In genomic region chr11:11471196-11471595, GRCh38 we compare ENCODE assay signal across 40 cellular contexts.
"Had no signal": no experiment of that assay in that cellular context is flagged by ENCODE, and none has a peak within 500 bp of the region (broad histone marks: within the 10 kb centered on the region; RNA-seq: fewer than 3 reads in every experiment).

No MANE protein-coding gene starts in this region.

- FAIRE-seq: bronchial epithelial cell, frontal cortex had no signal

- H3K9me3 Mint-ChIP-seq: activated B cell treated with CpG ODN at 0.5 μM for 24 hours; activated CD4-positive, alpha-beta memory T cell treated with anti-CD3 and anti-CD28 coated beads for 36 hours; activated CD4-positive, alpha-beta T cell treated with anti-CD3 and anti-CD28 coated beads, Interleukin-2, amount 10 ng/mL, durations not matched to agents 24 days and 14 days; activated naive CD4-positive, alpha-beta T cell treated with anti-CD3 and anti-CD28 coated beads for 36 hours; activated naive CD4-positive, alpha-beta T cell treated with anti-CD3 and anti-CD28 coated beads, Interleukin-2, amount 50 U/mL, for 24 hours; activated naive CD8-positive, alpha-beta T cell treated with anti-CD3 and anti-CD28 coated beads for 36 hours; activated naive CD8-positive, alpha-beta T cell treated with anti-CD3 and anti-CD28 coated beads, Interleukin-2, amount 50 U/mL, for 24 hours; activated T-helper 1 cell treated with anti-CD3 and anti-CD28 coated beads, Interleukin-12 subunit alpha, Interleukin-12 subunit beta, Interleukin-2, Interleukin-4 antibody, amounts not matched to agents 30 ng/mL and 10 ng/mL and 1 ng/mL, durations not matched to agents 14 hours and 24 hours and 36 hours; activated T-helper 2 cell treated with anti-CD3 and anti-CD28 coated beads, Interferon-gamma antibody, Interleukin-2, Interleukin-4, amounts not matched to agents 10 μg/mL and 5 μg/mL and 100 μg/mL, durations not matched to agents 14 hours and 24 hours and 36 hours; central memory CD8-positive, alpha-beta T cell; dendritic cell treated with granulocyte-macrophage colony-stimulating factor and Interleukin-4, amounts not matched to agents 40 ng/mL and 50 ng/mL, for 4 days; endodermal cell; T-cell; T-helper 1 cell treated with Interleukin-12 subunit alpha and Interleukin-12 subunit beta and Interleukin-4 antibody, amounts not matched to agents 30 μg/mL and 1 μg/mL, for 36 hours; T-helper 2 cell treated with Interferon-gamma antibody and Interleukin-4, amounts not matched to agents 5 μg/mL and 100 μg/mL, for 36 hours had no signal

- H3K27me3 Mint-ChIP-seq: activated CD4-positive, alpha-beta T cell treated with anti-CD3 and anti-CD28 coated beads, Interleukin-2, amount 10 ng/mL, durations not matched to agents 24 days and 14 days; activated naive CD8-positive, alpha-beta T cell treated with anti-CD3 and anti-CD28 coated beads, Interleukin-2, amount 50 U/mL, for 24 hours had no signal

- DNase-seq: activated B cell treated with CpG ODN at 0.5 μM for 24 hours; activated CD4-positive, alpha-beta memory T cell treated with anti-CD3 and anti-CD28 coated beads for 36 hours; activated CD4-positive, alpha-beta T cell treated with anti-CD3 and anti-CD28 coated beads for 36 hours; activated CD4-positive, alpha-beta T cell treated with anti-CD3 and anti-CD28 coated beads, Interleukin-2, amount 10 ng/mL, durations not matched to agents 24 days and 14 days; activated CD8-positive, alpha-beta memory T cell treated with anti-CD3 and anti-CD28 coated beads, Interleukin-2, amount 10 ng/mL, durations not matched to agents 7 days and 5 days; activated CD8-positive, alpha-beta memory T cell treated with anti-CD3 and anti-CD28 coated beads, Interleukin-2, amount 50 U/mL, for 4 hours; activated CD8-positive, alpha-beta T cell treated with anti-CD3 and anti-CD28 coated beads, Interleukin-2, amount 10 ng/mL, durations not matched to agents 7 days and 5 days; activated effector memory CD4-positive, alpha-beta T cell treated with anti-CD3 and anti-CD28 coated beads, Interleukin-2, amount 50 U/mL, for 16 hours; activated naive CD4-positive, alpha-beta T cell treated with anti-CD3 and anti-CD28 coated beads for 36 hours; activated naive CD8-positive, alpha-beta T cell treated with anti-CD3 and anti-CD28 coated beads for 36 hours; activated naive CD8-positive, alpha-beta T cell treated with anti-CD3 and anti-CD28 coated beads, Interleukin-2, amount 50 U/mL, for 24 hours; activated T-cell treated with anti-CD3 and anti-CD28 coated beads, Interleukin-2, amount 50 U/mL, for 1 hour; activated T-cell treated with anti-CD3 and anti-CD28 coated beads, Interleukin-2, amount 50 U/mL, for 48 hours; adrenal gland; amygdala; aorta; brain microvascular endothelial cell; dorsolateral prefrontal cortex; effector memory CD4-positive, alpha-beta T cell; endodermal cell; foreskin fibroblast; glutamatergic neuron; heart left ventricle; SW 1271; T-cell; T1000; WERI-Rb-1 had no signal

- H3K27me3 ChIP-seq: adrenal gland, brain microvascular endothelial cell, dorsolateral prefrontal cortex, heart left ventricle had no signal

- H3K4me1 Mint-ChIP-seq: activated B cell treated with CpG ODN at 0.5 μM for 24 hours; activated CD4-positive, alpha-beta T cell treated with anti-CD3 and anti-CD28 coated beads for 36 hours; activated CD4-positive, alpha-beta T cell treated with anti-CD3 and anti-CD28 coated beads, Interleukin-2, amount 10 ng/mL, durations not matched to agents 24 days and 14 days; activated CD8-positive, alpha-beta memory T cell treated with anti-CD3 and anti-CD28 coated beads, Interleukin-2, amount 10 ng/mL, durations not matched to agents 7 days and 5 days; activated naive CD4-positive, alpha-beta T cell treated with anti-CD3 and anti-CD28 coated beads, Interleukin-2, amount 50 U/mL, for 24 hours; activated naive CD8-positive, alpha-beta T cell treated with anti-CD3 and anti-CD28 coated beads for 36 hours; activated naive CD8-positive, alpha-beta T cell treated with anti-CD3 and anti-CD28 coated beads, Interleukin-2, amount 50 U/mL, for 24 hours; central memory CD8-positive, alpha-beta T cell; endodermal cell; T-cell had no signal

- H3K4me1 ChIP-seq: adrenal gland had no signal

- H3K27ac ChIP-seq: adrenal gland, brain microvascular endothelial cell, coronary artery, dorsolateral prefrontal cortex, epithelial cell of prostate, heart left ventricle, WERI-Rb-1 had no signal

- H3K4me3 Mint-ChIP-seq: activated B cell treated with CpG ODN at 0.5 μM for 24 hours; activated CD4-positive, alpha-beta memory T cell treated with anti-CD3 and anti-CD28 coated beads for 36 hours; activated CD4-positive, alpha-beta T cell treated with anti-CD3 and anti-CD28 coated beads for 36 hours; activated CD4-positive, alpha-beta T cell treated with anti-CD3 and anti-CD28 coated beads, Interleukin-2, amount 10 ng/mL, durations not matched to agents 24 days and 14 days; activated CD8-positive, alpha-beta memory T cell treated with anti-CD3 and anti-CD28 coated beads, Interleukin-2, amount 10 ng/mL, durations not matched to agents 7 days and 5 days; activated CD8-positive, alpha-beta T cell treated with anti-CD3 and anti-CD28 coated beads, Interleukin-2, amount 10 ng/mL, durations not matched to agents 7 days and 5 days; activated naive CD4-positive, alpha-beta T cell treated with anti-CD3 and anti-CD28 coated beads for 36 hours; activated naive CD4-positive, alpha-beta T cell treated with anti-CD3 and anti-CD28 coated beads, Interleukin-2, amount 50 U/mL, for 24 hours; activated naive CD8-positive, alpha-beta T cell treated with anti-CD3 and anti-CD28 coated beads for 36 hours; activated naive CD8-positive, alpha-beta T cell treated with anti-CD3 and anti-CD28 coated beads, Interleukin-2, amount 50 U/mL, for 24 hours; activated T-helper 1 cell treated with anti-CD3 and anti-CD28 coated beads, Interleukin-12 subunit alpha, Interleukin-12 subunit beta, Interleukin-2, Interleukin-4 antibody, amounts not matched to agents 30 ng/mL and 10 ng/mL and 1 ng/mL, durations not matched to agents 14 hours and 24 hours and 36 hours; central memory CD8-positive, alpha-beta T cell; dendritic cell treated with granulocyte-macrophage colony-stimulating factor and Interleukin-4, amounts not matched to agents 40 ng/mL and 50 ng/mL, for 4 days; endodermal cell; T-cell; T-helper 1 cell treated with Interleukin-12 subunit alpha and Interleukin-12 subunit beta and Interleukin-4 antibody, amounts not matched to agents 30 μg/mL and 1 μg/mL, for 36 hours; T-helper 2 cell treated with Interferon-gamma antibody and Interleukin-4, amounts not matched to agents 5 μg/mL and 100 μg/mL, for 36 hours had no signal

- ATAC-seq: activated CD4-positive, alpha-beta T cell treated with anti-CD3 and anti-CD28 coated beads for 36 hours; activated CD4-positive, CD25-positive, alpha-beta regulatory T cell treated with anti-CD3 and anti-CD28 coated beads, Interleukin-2, amount 50 U/mL, for 24 hours; activated CD8-positive, alpha-beta memory T cell treated with anti-CD3 and anti-CD28 coated beads, Interleukin-2, amount 10 ng/mL, durations not matched to agents 7 days and 5 days; activated CD8-positive, alpha-beta T cell treated with anti-CD3 and anti-CD28 coated beads, Interleukin-2, amount 10 ng/mL, durations not matched to agents 7 days and 5 days; activated naive CD8-positive, alpha-beta T cell treated with anti-CD3 and anti-CD28 coated beads, Interleukin-2, amount 50 U/mL, for 24 hours; esophagus mucosa; T-cell had no signal

- H3K27ac Mint-ChIP-seq: activated B cell treated with CpG ODN at 0.5 μM for 24 hours; activated CD4-positive, alpha-beta memory T cell treated with anti-CD3 and anti-CD28 coated beads for 36 hours; activated CD4-positive, alpha-beta T cell treated with anti-CD3 and anti-CD28 coated beads for 36 hours; activated CD4-positive, alpha-beta T cell treated with anti-CD3 and anti-CD28 coated beads, Interleukin-2, amount 10 ng/mL, durations not matched to agents 24 days and 14 days; activated CD8-positive, alpha-beta memory T cell treated with anti-CD3 and anti-CD28 coated beads, Interleukin-2, amount 10 ng/mL, durations not matched to agents 7 days and 5 days; activated CD8-positive, alpha-beta T cell treated with anti-CD3 and anti-CD28 coated beads, Interleukin-2, amount 10 ng/mL, durations not matched to agents 7 days and 5 days; activated naive CD4-positive, alpha-beta T cell treated with anti-CD3 and anti-CD28 coated beads for 36 hours; activated naive CD4-positive, alpha-beta T cell treated with anti-CD3 and anti-CD28 coated beads, Interleukin-2, amount 50 U/mL, for 24 hours; activated naive CD8-positive, alpha-beta T cell treated with anti-CD3 and anti-CD28 coated beads for 36 hours; activated naive CD8-positive, alpha-beta T cell treated with anti-CD3 and anti-CD28 coated beads, Interleukin-2, amount 50 U/mL, for 24 hours; activated T-helper 1 cell treated with anti-CD3 and anti-CD28 coated beads, Interleukin-12 subunit alpha, Interleukin-12 subunit beta, Interleukin-2, Interleukin-4 antibody, amounts not matched to agents 30 ng/mL and 10 ng/mL and 1 ng/mL, durations not matched to agents 14 hours and 24 hours and 36 hours; activated T-helper 2 cell treated with anti-CD3 and anti-CD28 coated beads, Interferon-gamma antibody, Interleukin-2, Interleukin-4, amounts not matched to agents 10 μg/mL and 5 μg/mL and 100 μg/mL, durations not matched to agents 14 hours and 24 hours and 36 hours; endodermal cell; T-cell; T-helper 1 cell treated with Interleukin-12 subunit alpha and Interleukin-12 subunit beta and Interleukin-4 antibody, amounts not matched to agents 30 μg/mL and 1 μg/mL, for 36 hours; T-helper 2 cell treated with Interferon-gamma antibody and Interleukin-4, amounts not matched to agents 5 μg/mL and 100 μg/mL, for 36 hours had no signal

- H3K36me3 Mint-ChIP-seq: activated CD4-positive, alpha-beta memory T cell treated with anti-CD3 and anti-CD28 coated beads for 36 hours; activated CD8-positive, alpha-beta memory T cell treated with anti-CD3 and anti-CD28 coated beads, Interleukin-2, amount 10 ng/mL, durations not matched to agents 7 days and 5 days; activated naive CD4-positive, alpha-beta T cell treated with anti-CD3 and anti-CD28 coated beads, Interleukin-2, amount 50 U/mL, for 24 hours; activated naive CD8-positive, alpha-beta T cell treated with anti-CD3 and anti-CD28 coated beads for 36 hours; T-cell had no signal

- H3K9me3 ChIP-seq: adrenal gland, heart left ventricle had no signal

- H3K4me3 ChIP-seq: adrenal gland, coronary artery, dorsolateral prefrontal cortex, heart left ventricle had no signal

- H3K36me3 ChIP-seq: adrenal gland, brain microvascular endothelial cell, heart left ventricle, WERI-Rb-1 had no signal
